10 cellular contexts compared by ENCODE assay signal in genomic region chr14:50521912-50522341, GRCh38. TPM values are rescaled to one million over a fixed set of nuclear protein-coding genes. Genes with fewer than 3 reads are reported as not detected.
DNase-seq lines count a peak whose midpoint lies in the region; ATAC-seq and TF ChIP-seq lines count a peak whose summit lies in the region.
"Had no signal": no experiment of that assay in that cellular context is flagged by ENCODE, and none has a peak within 500 bp of the region (broad histone marks: within the 10 kb centered on the region; RNA-seq: fewer than 3 reads in every experiment).

No MANE protein-coding gene starts in this region.

- H3K4me3 Mint-ChIP-seq in activated T-cell treated with anti-CD3 and anti-CD28 coated beads, Interleukin-2, amount 50 U/mL, for 4 hours, result peak overlapping the region; percentile 42
- H3K4me3 Mint-ChIP-seq in endothelial cell (ENCODE audit: unreplicated experiment), result no peak overlapping the region
- H3K4me3 Mint-ChIP-seq: nephron had no signal

- TF ChIP-seq EP300 in sigmoid colon (IDR thresholded peaks at IDR 0.05), result no peak

- no peak for DNase-seq in activated T-cell treated with anti-CD3 and anti-CD28 coated beads, Interleukin-2, amount 50 U/mL, for 4 hours
- no peak for DNase-seq in activated T-cell treated with anti-CD3 and anti-CD28 coated beads, Interleukin-2, amount 50 U/mL, for 1 hour
- DNase-seq in sigmoid colon, result no peak
- DNase-seq in endothelial cell (ENCODE audit: low spot score), result no peak
- DNase-seq in NCI-H1930 (lab: John Stamatoyannopoulos, UW), result no peak
- DNase-seq in activated CD4-positive, alpha-beta T cell treated with anti-CD3 and anti-CD28 coated beads for 48 hours, result no peak

- peaks cover 0 to 56% (median 50%) of the 10 kb centered on the region in 4 donors for H3K4me1 ChIP-seq in sigmoid colon

- 29 to 54% methylated on average over 1 of the region's 1 CpG for WGBS in sigmoid colon, 2 donors

- H3K36me3 ChIP-seq in sigmoid colon, result no peaks in the 10 kb centered on the region

- no peak for TF ChIP-seq CTCF in sigmoid colon (IDR thresholded peaks at IDR 0.05)
- no peak for TF ChIP-seq CTCF in endothelial cell (IDR thresholded peaks at IDR 0.05; ENCODE audit: unreplicated experiment)

- H3K27me3 Mint-ChIP-seq in activated T-cell treated with anti-CD3 and anti-CD28 coated beads, Interleukin-2, amount 50 U/mL, for 4 hours (ENCODE audit: low read depth), result no peaks in the 10 kb centered on the region
- H3K27me3 Mint-ChIP-seq in endothelial cell (ENCODE audit: unreplicated experiment), result no peaks in the 10 kb centered on the region

- no peak overlapping the region for H3K4me3 ChIP-seq in sigmoid colon
- H3K4me3 ChIP-seq: BLaER1 treated with 17β-estradiol and CSF1 and Interleukin-3, amounts not matched to agents 10 nM and 100 nM had no signal

- H3K27ac ChIP-seq in angular gyrus (ENCODE audit: low read depth, low read length) (peak overlapping the region; percentile 59), sigmoid colon (peak overlapping the region in 3 of 4 donors; percentile 15 to 53 (median 35))
- H3K27ac ChIP-seq: BLaER1 treated with 17β-estradiol and CSF1 and Interleukin-3, amounts not matched to agents 10 nM and 100 nM had no signal

- peak; percentile 81 to 82 for ATAC-seq in activated T-cell treated with anti-CD3 and anti-CD28 coated beads, Interleukin-2, amount 50 U/mL, for 4 hours
- ATAC-seq in HG03064 (IDR thresholded peaks at IDR 0.05; ENCODE audit: low read depth, unreplicated experiment), result peak; percentile 65

- H3K27me3 ChIP-seq in sigmoid colon, result no peaks in the 10 kb centered on the region
- H3K27me3 ChIP-seq: BLaER1 treated with 17β-estradiol and CSF1 and Interleukin-3, amounts not matched to agents 10 nM and 100 nM had no signal

- peaks cover 21% of the 10 kb centered on the region for H3K36me3 Mint-ChIP-seq in activated T-cell treated with anti-CD3 and anti-CD28 coated beads, Interleukin-2, amount 50 U/mL, for 4 hours (ENCODE audit: insufficient read depth)
- H3K36me3 Mint-ChIP-seq in endothelial cell (ENCODE audit: low read depth, unreplicated experiment), result peaks cover 21% of the 10 kb centered on the region

- no peak for TF ChIP-seq POLR2A in sigmoid colon (IDR thresholded peaks at IDR 0.05)

- peaks cover 66% of the 10 kb centered on the region for H3K4me1 Mint-ChIP-seq in activated T-cell treated with anti-CD3 and anti-CD28 coated beads, Interleukin-2, amount 50 U/mL, for 4 hours (ENCODE audit: low read depth)
- peaks cover 28% of the 10 kb centered on the region for H3K4me1 Mint-ChIP-seq in endothelial cell (ENCODE audit: unreplicated experiment)

- H3K9me3 ChIP-seq in sigmoid colon, result no peaks in the 10 kb centered on the region

- no peak overlapping the region for H3K27ac Mint-ChIP-seq in endothelial cell (ENCODE audit: unreplicated experiment)
- H3K27ac Mint-ChIP-seq: nephron had no signal

- intact Hi-C loops in sigmoid colon (cut with DNase I), result no loop called here

- no peaks in the 10 kb centered on the region for H3K9me3 Mint-ChIP-seq in activated T-cell treated with anti-CD3 and anti-CD28 coated beads, Interleukin-2, amount 50 U/mL, for 4 hours
- H3K9me3 Mint-ChIP-seq in endothelial cell (ENCODE audit: unreplicated experiment), result no peaks in the 10 kb centered on the region
- H3K9me3 Mint-ChIP-seq: nephron had no signal

RNA-seq across cellular contexts. Expression of gene MAP4K5, which starts 10.4 kb away (rescaled TPM):
- total RNA-seq in activated T-cell treated with anti-CD3 and anti-CD28 coated beads, Interleukin-2, amount 50 U/mL, for 4 hours, result 10 to 100 TPM; 47.3 to 55.1 (median 48.5) TPM
- total RNA-seq in sigmoid colon (100 to 1,000 TPM; 144 to 314 (median 176) TPM), endothelial cell (ENCODE audit: unreplicated experiment) (99.3 TPM)
- 10 to 100 TPM; 12.6 to 20.0 (median 19.0) TPM for polyA plus RNA-seq in sigmoid colon

RNA-seq across cellular contexts. Expression of gene ATL1, which starts 38.0 kb away (rescaled TPM):
- under 1 TPM; 0.37 to 0.79 (median 0.43) TPM for total RNA-seq in activated T-cell treated with anti-CD3 and anti-CD28 coated beads, Interleukin-2, amount 50 U/mL, for 4 hours
- total RNA-seq in sigmoid colon, result 10 to 100 TPM in 3 of 4 donors, 1 to 10 TPM in 1; 9.1 to 22.5 (median 11.3) TPM
- polyA plus RNA-seq in sigmoid colon, result 1 to 10 TPM; 3.2 to 6.6 (median 6.5) TPM
- 4.7 TPM for total RNA-seq in endothelial cell (ENCODE audit: unreplicated experiment)
